ENCODE assay signal across 1 cellular context in genomic region chr10:26519803-26520202, GRCh38.
TF ChIP-seq lines count a peak whose summit lies in the region.

No MANE protein-coding gene starts in this region.

TF ChIP-seq in GM23338, 12 proteins besides CTCF, POLR2A, EP300 and RAD21 (continued from another document):
- TF ChIP-seq ZNF462 (CRISPR knock-in tag; IDR thresholded peaks at IDR 0.05) (no peak), ZNF331 (CRISPR knock-in tag; IDR thresholded peaks at IDR 0.05; ENCODE audit: low read depth) (no peak)
